18 cellular contexts compared by ENCODE assay signal in the genomic region with DNA sequence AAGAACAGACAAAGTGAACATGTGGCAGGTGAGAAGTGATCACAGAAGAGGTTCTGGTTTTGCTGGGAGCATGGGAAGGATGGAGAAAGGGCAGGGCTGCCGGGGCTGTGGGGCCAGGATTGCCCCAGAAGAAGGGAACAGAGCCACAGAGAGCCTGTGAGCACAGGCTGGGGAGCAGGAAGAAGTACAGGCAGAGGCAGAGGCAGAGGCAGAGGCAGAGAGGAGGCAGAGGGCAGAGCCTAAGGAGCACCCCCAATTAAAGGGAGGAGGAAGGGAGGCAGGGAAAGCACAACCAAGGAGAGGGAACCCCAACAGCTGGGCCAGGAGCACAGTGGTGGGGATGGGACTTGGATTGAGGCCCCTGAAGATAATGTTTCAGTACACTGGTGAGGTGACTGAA. TPM values are rescaled to one million over a fixed set of nuclear protein-coding genes. Genes with fewer than 3 reads are reported as not detected.
DNase-seq lines count a peak whose midpoint lies in the region; ATAC-seq and TF ChIP-seq lines count a peak whose summit lies in the region.
"Had no signal": no experiment of that assay in that cellular context is flagged by ENCODE, and none has a peak within 500 bp of the region (broad histone marks: within the 10 kb centered on the region; RNA-seq: fewer than 3 reads in every experiment).

No MANE protein-coding gene starts in this region.

- H3K9me3 ChIP-seq in left ventricle myocardium inferior (replicated peaks) = no peaks in the 10 kb centered on the region
- no peaks in the 10 kb centered on the region for H3K9me3 ChIP-seq in upper lobe of right lung
- H3K9me3 ChIP-seq: body of pancreas, psoas muscle, tibial artery had no signal

- H3K27me3 Mint-ChIP-seq in T-cell = no peaks in the 10 kb centered on the region
- H3K27me3 Mint-ChIP-seq in glutamatergic neuron (ENCODE audit: unreplicated experiment) = peaks cover 17% of the 10 kb centered on the region

- DNase-seq in left ventricle myocardium inferior (peak; percentile 5), Right ventricle myocardium superior (no peak), T-cell (no peak), glutamatergic neuron (no peak), upper lobe of right lung (peak; percentile 30), NCI-H1694 (lab: John Stamatoyannopoulos, UW) (no peak), DMS 273 (lab: John Stamatoyannopoulos, UW; ENCODE audit: unreplicated experiment) (no peak)
- DNase-seq: activated effector memory CD4-positive, alpha-beta T cell treated with Interleukin-2 at 50 U/mL for 16 hours; body of pancreas; KBM-7; natural killer cell; NCI-H1092; NCI-H526; tibial artery had no signal

- H3K27ac ChIP-seq in left ventricle myocardium inferior (replicated peaks) = no peak overlapping the region
- no peak overlapping the region for H3K27ac ChIP-seq in upper lobe of right lung
- H3K27ac ChIP-seq: body of pancreas, psoas muscle, tibial artery had no signal

- H3K4me3 ChIP-seq in left ventricle myocardium inferior = no peak overlapping the region
- H3K4me3 ChIP-seq in upper lobe of right lung = no peak overlapping the region
- H3K4me3 ChIP-seq: body of pancreas, lung, psoas muscle, smooth muscle cell, tibial artery had no signal

- H3K4me1 ChIP-seq in left ventricle myocardium inferior (peaks cover 30% of the 10 kb centered on the region), upper lobe of right lung (peaks cover 11% of the 10 kb centered on the region)

- CTCF ChIA-PET in T-cell (lab: Charles Lee) = no interaction called here

- H3K4me1 Mint-ChIP-seq in T-cell = peaks cover 10 to 30% (median 12%) of the 10 kb centered on the region in 3 donors
- peaks cover 28% of the 10 kb centered on the region for H3K4me1 Mint-ChIP-seq in glutamatergic neuron (ENCODE audit: low read depth, unreplicated experiment)

- POLR2A ChIA-PET in T-cell (lab: Charles Lee) = no interaction called here

- peak overlapping the region; percentile 34 to 68 for H3K27ac Mint-ChIP-seq in T-cell
- peak overlapping the region; percentile 9 for H3K27ac Mint-ChIP-seq in glutamatergic neuron (ENCODE audit: unreplicated experiment)

- H3K27me3 ChIP-seq in left ventricle myocardium inferior (ENCODE audit: low read depth) = no peaks in the 10 kb centered on the region
- no peaks in the 10 kb centered on the region for H3K27me3 ChIP-seq in upper lobe of right lung
- H3K27me3 ChIP-seq: body of pancreas, tibial artery had no signal

- TF ChIP-seq CTCF in left ventricle myocardium inferior (IDR thresholded peaks at IDR 0.05; ENCODE audit: borderline replicate concordance) (no peak), glutamatergic neuron (IDR thresholded peaks at IDR 0.05; ENCODE audit: partially characterized antibody, unreplicated experiment) (no peak), upper lobe of right lung (IDR thresholded peaks at IDR 0.05) (no peak)

- H3K4me3 Mint-ChIP-seq in T-cell (no peak overlapping the region), glutamatergic neuron (ENCODE audit: unreplicated experiment) (no peak overlapping the region)
- H3K4me3 Mint-ChIP-seq: natural killer cell had no signal

- intact Hi-C loops in left ventricle myocardium inferior (cut with micrococcal nuclease) = no loop called here
- intact Hi-C loops in Right ventricle myocardium superior (cut with DNase I) = no loop called here
- intact Hi-C loops in upper lobe of right lung (cut with DNase I) = no loop called here

- H3K36me3 Mint-ChIP-seq in T-cell (peaks cover 48% of the 10 kb centered on the region), glutamatergic neuron (ENCODE audit: unreplicated experiment) (peaks cover 18% of the 10 kb centered on the region)
- H3K36me3 Mint-ChIP-seq: natural killer cell had no signal

- H3K9me3 Mint-ChIP-seq in T-cell (no peaks in the 10 kb centered on the region), glutamatergic neuron (ENCODE audit: unreplicated experiment) (peaks cover 22% of the 10 kb centered on the region)
- H3K9me3 Mint-ChIP-seq: natural killer cell had no signal

- ATAC-seq in Right ventricle myocardium superior (ENCODE audit: poor library complexity) (no peak), T-cell (replicated peaks in 1 of 4) (no peak), upper lobe of right lung (no peak), HG03565 (IDR thresholded peaks at IDR 0.05; ENCODE audit: unreplicated experiment) (no peak)
- ATAC-seq: body of pancreas, natural killer cell, psoas muscle had no signal

- H3K36me3 ChIP-seq in left ventricle myocardium inferior = peaks cover 90% of the 10 kb centered on the region
- H3K36me3 ChIP-seq in upper lobe of right lung = peaks cover 94% of the 10 kb centered on the region

RNA-seq across cellular contexts. Expression of gene SGSM3, which starts 51.5 kb away (rescaled TPM):
- total RNA-seq in left ventricle myocardium inferior (40.4 TPM), Right ventricle myocardium superior (33.6 TPM), T-cell (100 to 1,000 TPM in 3 of 5 donors, 10 to 100 TPM in 2; 89.4 to 116 (median 101) TPM), glutamatergic neuron (ENCODE audit: unreplicated experiment) (105 TPM), upper lobe of right lung (77.6 TPM)

Comparison
In these comparisons a context has a peak if more than half of its experiments do, and no peak if none do; other contexts are left out.
1. DNase-seq: peak in left ventricle myocardium inferior (single experiment) and upper lobe of right lung (single experiment); none in Right ventricle myocardium superior (single experiment), T-cell (0 of 34), glutamatergic neuron (single experiment), NCI-H1694 (single experiment) and DMS 273 (single experiment).